In genomic region chr19:38929929-38930775, GRCh38 we compare ENCODE assay signal across 1 cellular context.
TF ChIP-seq lines count a peak whose summit lies in the region.

TSS of gene SARS2 (minus strand) at chr19:38930763. CDS start at chr19:38930736, 27 bp downstream.

TF ChIP-seq in HepG2, 621 proteins besides CTCF, POLR2A, EP300 and RAD21 (continued from another document and continues in another):
- no peak for TF ChIP-seq ARID2 (CRISPR knock-in tag; IDR thresholded peaks at IDR 0.05; ENCODE audit: borderline replicate concordance)
- peak; percentile 59; the same call in 1 of the 2 replicates for TF ChIP-seq SPEN (CRISPR knock-in tag; IDR thresholded peaks at IDR 0.05; ENCODE audit: low read depth)
- TF ChIP-seq NR2C2 (CRISPR knock-in tag; IDR thresholded peaks at IDR 0.05; ENCODE audit: borderline replicate concordance), result no peak
- no peak for TF ChIP-seq CBX1 (IDR thresholded peaks at IDR 0.05; ENCODE audit: low read depth)
- TF ChIP-seq TEF (CRISPR knock-in tag; IDR thresholded peaks at IDR 0.05), result no peak
- TF ChIP-seq GZF1 (CRISPR knock-in tag; IDR thresholded peaks at IDR 0.05), result no peak
- TF ChIP-seq CBX5 (CRISPR knock-in tag; IDR thresholded peaks at IDR 0.05; ENCODE audit: borderline replicate concordance), result no peak
- no peak for TF ChIP-seq STAT6 (CRISPR knock-in tag; IDR thresholded peaks at IDR 0.05; ENCODE audit: borderline replicate concordance)
- TF ChIP-seq NFIB (CRISPR knock-in tag; IDR thresholded peaks at IDR 0.05; ENCODE audit: borderline replicate concordance), result no peak
- TF ChIP-seq ZNF891 (CRISPR knock-in tag; IDR thresholded peaks at IDR 0.05), result no peak
- no peak for TF ChIP-seq MATR3 (CRISPR knock-in tag; IDR thresholded peaks at IDR 0.05)
- peak; percentile 27; the same call in 1 of the 2 replicates for TF ChIP-seq KLF6 (CRISPR knock-in tag; IDR thresholded peaks at IDR 0.05)
- no peak; the same call in 1 of the 2 replicates for TF ChIP-seq NFE2 (CRISPR knock-in tag; IDR thresholded peaks at IDR 0.05)
- no peak for TF ChIP-seq EZH2 (conservative IDR thresholded peaks at IDR 0.05; ENCODE audit: low read depth, low read length)
- TF ChIP-seq ZNF121 (CRISPR knock-in tag; IDR thresholded peaks at IDR 0.05), result peak; percentile 17; the same call in 1 of the 2 replicates
- peak; percentile 39; the same call in 1 of the 2 replicates for TF ChIP-seq ARID5B (CRISPR knock-in tag; IDR thresholded peaks at IDR 0.05)
- TF ChIP-seq SRSF4 (IDR thresholded peaks at IDR 0.05; ENCODE audit: low read depth, low read length, poor library complexity, severe bottlenecking), result no peak
- TF ChIP-seq ATF7 (IDR thresholded peaks at IDR 0.05), result no peak
- TF ChIP-seq ATF7 (CRISPR knock-in tag; IDR thresholded peaks at IDR 0.05), result no peak
- TF ChIP-seq NR2F2 (IDR thresholded peaks at IDR 0.05; ENCODE audit: borderline replicate concordance, low read depth), result no peak
- TF ChIP-seq ZMAT5 (CRISPR knock-in tag; IDR thresholded peaks at IDR 0.05; ENCODE audit: borderline replicate concordance, low read depth), result no peak
- TF ChIP-seq ZNF619 (CRISPR knock-in tag; IDR thresholded peaks at IDR 0.05), result no peak; the same call in 1 of the 2 replicates
- TF ChIP-seq MAFK (conservative IDR thresholded peaks at IDR 0.05 in 1 of 2, IDR thresholded peaks at IDR 0.05 in 1 of 2; ENCODE audit: low read length in 2 of 2), result no peak
- no peak for TF ChIP-seq ZNF577 (CRISPR knock-in tag; IDR thresholded peaks at IDR 0.05; ENCODE audit: borderline replicate concordance, low read depth)
- no peak for TF ChIP-seq MAFG (CRISPR knock-in tag; IDR thresholded peaks at IDR 0.05)
- TF ChIP-seq RERE (CRISPR knock-in tag; IDR thresholded peaks at IDR 0.05; ENCODE audit: low read depth), result no peak
- TF ChIP-seq KDM4B (CRISPR knock-in tag; IDR thresholded peaks at IDR 0.05), result no peak
- peak; percentile 62 for TF ChIP-seq HNRNPLL (IDR thresholded peaks at IDR 0.05; ENCODE audit: low read depth, low read length, poor library complexity, severe bottlenecking)
- peak; percentile 51; the same call in 1 of the 2 replicates for TF ChIP-seq ZNF616 (CRISPR knock-in tag; IDR thresholded peaks at IDR 0.05; ENCODE audit: low read depth)
- no peak for TF ChIP-seq ZNF253 (CRISPR knock-in tag; IDR thresholded peaks at IDR 0.05; ENCODE audit: borderline replicate concordance)
- no peak for TF ChIP-seq KLF16 (CRISPR knock-in tag; IDR thresholded peaks at IDR 0.05)
- TF ChIP-seq HNRNPL (IDR thresholded peaks at IDR 0.05; ENCODE audit: low read depth, low read length), result peak; percentile 80; the same call in 1 of the 2 replicates
- peak; percentile 72; the same call in 1 of the 2 replicates for TF ChIP-seq YEATS4 (CRISPR knock-in tag; IDR thresholded peaks at IDR 0.05; ENCODE audit: borderline replicate concordance)
- no peak for TF ChIP-seq SKIL (CRISPR knock-in tag; IDR thresholded peaks at IDR 0.05; ENCODE audit: borderline replicate concordance)
- TF ChIP-seq AKNA (CRISPR knock-in tag; IDR thresholded peaks at IDR 0.05; ENCODE audit: borderline replicate concordance), result no peak
- TF ChIP-seq GATAD2A (CRISPR knock-in tag; IDR thresholded peaks at IDR 0.05), result no peak; the same call in none of the 2 replicates
- peak; percentile 67; the same call in 1 of the 2 replicates for TF ChIP-seq ZBTB25 (CRISPR knock-in tag; IDR thresholded peaks at IDR 0.05)
- no peak for TF ChIP-seq GATA4 (IDR thresholded peaks at IDR 0.05; ENCODE audit: borderline replicate concordance, low read depth)
- no peak for TF ChIP-seq ZNF329 (CRISPR knock-in tag; IDR thresholded peaks at IDR 0.05; ENCODE audit: low read depth)
